In the genomic region with DNA sequence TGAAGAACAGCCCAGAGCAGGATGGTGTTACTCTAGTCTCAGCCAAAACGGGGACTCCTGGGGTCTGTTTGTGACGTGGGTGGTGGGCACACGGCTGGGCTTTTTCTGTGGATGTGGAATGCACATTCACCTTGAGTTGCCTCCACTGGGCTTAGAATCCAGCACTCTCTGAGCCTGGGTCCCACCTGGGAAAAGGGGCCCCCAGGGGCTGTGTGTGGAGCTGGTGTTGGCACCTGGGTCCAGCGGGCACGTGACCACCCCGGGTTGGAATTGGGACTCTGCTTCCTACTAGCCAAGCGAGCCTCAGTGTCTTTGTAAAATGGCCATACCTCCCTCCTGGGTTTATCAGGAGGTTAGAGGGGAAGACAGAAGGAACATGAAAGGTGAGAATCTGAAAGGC, we compare ENCODE assay signal across 33 cellular contexts. TPM values are rescaled to one million over a fixed set of nuclear protein-coding genes. Genes with fewer than 3 reads are reported as not detected.
"Had no signal": no experiment of that assay in that cellular context is flagged by ENCODE, and none has a peak within 500 bp of the region (broad histone marks: within the 10 kb centered on the region; RNA-seq: fewer than 3 reads in every experiment).

No MANE protein-coding gene starts in this region.

- H3K4me1 Mint-ChIP-seq: activated CD4-positive, alpha-beta T cell treated with anti-CD3 and anti-CD28 coated beads for 36 hours; activated CD4-positive, alpha-beta T cell treated with anti-CD3 and anti-CD28 coated beads, Interleukin-2, amount 10 ng/mL, durations not matched to agents 24 days and 14 days; activated naive CD4-positive, alpha-beta T cell treated with anti-CD3 and anti-CD28 coated beads, Interleukin-2, amount 50 U/mL, for 24 hours; activated naive CD8-positive, alpha-beta T cell treated with anti-CD3 and anti-CD28 coated beads for 36 hours; T-helper 17 cell had no signal

- H3K9me3 Mint-ChIP-seq: activated CD4-positive, alpha-beta memory T cell treated with anti-CD3 and anti-CD28 coated beads for 36 hours; activated CD4-positive, alpha-beta T cell treated with anti-CD3 and anti-CD28 coated beads, Interleukin-2, amount 10 ng/mL, durations not matched to agents 24 days and 14 days; activated naive CD4-positive, alpha-beta T cell treated with anti-CD3 and anti-CD28 coated beads for 36 hours; activated naive CD4-positive, alpha-beta T cell treated with anti-CD3 and anti-CD28 coated beads, Interleukin-2, amount 50 U/mL, for 24 hours; activated naive CD8-positive, alpha-beta T cell treated with anti-CD3 and anti-CD28 coated beads for 36 hours; activated naive CD8-positive, alpha-beta T cell treated with anti-CD3 and anti-CD28 coated beads, Interleukin-2, amount 50 U/mL, for 24 hours; activated T-helper 1 cell treated with anti-CD3 and anti-CD28 coated beads, Interleukin-12 subunit alpha, Interleukin-12 subunit beta, Interleukin-2, Interleukin-4 antibody, amounts not matched to agents 30 ng/mL and 10 ng/mL and 1 ng/mL, durations not matched to agents 14 hours and 24 hours and 36 hours; activated T-helper 2 cell treated with anti-CD3 and anti-CD28 coated beads, Interferon-gamma antibody, Interleukin-2, Interleukin-4, amounts not matched to agents 10 μg/mL and 5 μg/mL and 100 μg/mL, durations not matched to agents 14 hours and 24 hours and 36 hours; T-helper 2 cell treated with Interferon-gamma antibody and Interleukin-4, amounts not matched to agents 5 μg/mL and 100 μg/mL, for 36 hours had no signal

- H3K27me3 Mint-ChIP-seq: activated CD4-positive, alpha-beta memory T cell treated with anti-CD3 and anti-CD28 coated beads for 36 hours; activated CD4-positive, alpha-beta T cell treated with anti-CD3 and anti-CD28 coated beads for 36 hours; activated CD4-positive, alpha-beta T cell treated with anti-CD3 and anti-CD28 coated beads, Interleukin-2, amount 10 ng/mL, durations not matched to agents 24 days and 14 days; activated CD8-positive, alpha-beta memory T cell treated with anti-CD3 and anti-CD28 coated beads, Interleukin-2, amount 10 ng/mL, durations not matched to agents 7 days and 5 days; activated naive CD4-positive, alpha-beta T cell treated with anti-CD3 and anti-CD28 coated beads, Interleukin-2, amount 50 U/mL, for 24 hours; activated naive CD8-positive, alpha-beta T cell treated with anti-CD3 and anti-CD28 coated beads, Interleukin-2, amount 50 U/mL, for 24 hours; T-helper 17 cell had no signal

- H3K27me3 ChIP-seq: adrenal gland, body of pancreas had no signal

- H3K27ac Mint-ChIP-seq: activated CD4-positive, alpha-beta memory T cell treated with anti-CD3 and anti-CD28 coated beads for 36 hours; activated CD4-positive, alpha-beta T cell treated with anti-CD3 and anti-CD28 coated beads for 36 hours; activated CD4-positive, alpha-beta T cell treated with anti-CD3 and anti-CD28 coated beads, Interleukin-2, amount 10 ng/mL, durations not matched to agents 24 days and 14 days; activated CD8-positive, alpha-beta memory T cell treated with anti-CD3 and anti-CD28 coated beads, Interleukin-2, amount 10 ng/mL, durations not matched to agents 7 days and 5 days; activated CD8-positive, alpha-beta T cell treated with anti-CD3 and anti-CD28 coated beads, Interleukin-2, amount 10 ng/mL, durations not matched to agents 7 days and 5 days; activated naive CD4-positive, alpha-beta T cell treated with anti-CD3 and anti-CD28 coated beads for 36 hours; activated naive CD4-positive, alpha-beta T cell treated with anti-CD3 and anti-CD28 coated beads, Interleukin-2, amount 50 U/mL, for 24 hours; activated naive CD8-positive, alpha-beta T cell treated with anti-CD3 and anti-CD28 coated beads for 36 hours; activated naive CD8-positive, alpha-beta T cell treated with anti-CD3 and anti-CD28 coated beads, Interleukin-2, amount 50 U/mL, for 24 hours; activated T-helper 1 cell treated with anti-CD3 and anti-CD28 coated beads, Interleukin-12 subunit alpha, Interleukin-12 subunit beta, Interleukin-2, Interleukin-4 antibody, amounts not matched to agents 30 ng/mL and 10 ng/mL and 1 ng/mL, durations not matched to agents 14 hours and 24 hours and 36 hours; activated T-helper 2 cell treated with anti-CD3 and anti-CD28 coated beads, Interferon-gamma antibody, Interleukin-2, Interleukin-4, amounts not matched to agents 10 μg/mL and 5 μg/mL and 100 μg/mL, durations not matched to agents 14 hours and 24 hours and 36 hours; T-helper 2 cell treated with Interferon-gamma antibody and Interleukin-4, amounts not matched to agents 5 μg/mL and 100 μg/mL, for 36 hours had no signal

- H3K4me3 ChIP-seq: adrenal gland, body of pancreas had no signal

- H3K4me3 Mint-ChIP-seq: activated CD4-positive, alpha-beta memory T cell treated with anti-CD3 and anti-CD28 coated beads for 36 hours; activated CD4-positive, alpha-beta T cell treated with anti-CD3 and anti-CD28 coated beads for 36 hours; activated CD4-positive, alpha-beta T cell treated with anti-CD3 and anti-CD28 coated beads, Interleukin-2, amount 10 ng/mL, durations not matched to agents 24 days and 14 days; activated CD8-positive, alpha-beta memory T cell treated with anti-CD3 and anti-CD28 coated beads, Interleukin-2, amount 10 ng/mL, durations not matched to agents 7 days and 5 days; activated CD8-positive, alpha-beta T cell treated with anti-CD3 and anti-CD28 coated beads, Interleukin-2, amount 10 ng/mL, durations not matched to agents 7 days and 5 days; activated naive CD4-positive, alpha-beta T cell treated with anti-CD3 and anti-CD28 coated beads for 36 hours; activated naive CD4-positive, alpha-beta T cell treated with anti-CD3 and anti-CD28 coated beads, Interleukin-2, amount 50 U/mL, for 24 hours; activated naive CD8-positive, alpha-beta T cell treated with anti-CD3 and anti-CD28 coated beads for 36 hours; activated naive CD8-positive, alpha-beta T cell treated with anti-CD3 and anti-CD28 coated beads, Interleukin-2, amount 50 U/mL, for 24 hours; activated T-helper 1 cell treated with anti-CD3 and anti-CD28 coated beads, Interleukin-12 subunit alpha, Interleukin-12 subunit beta, Interleukin-2, Interleukin-4 antibody, amounts not matched to agents 30 ng/mL and 10 ng/mL and 1 ng/mL, durations not matched to agents 14 hours and 24 hours and 36 hours; T-helper 17 cell; T-helper 2 cell treated with Interferon-gamma antibody and Interleukin-4, amounts not matched to agents 5 μg/mL and 100 μg/mL, for 36 hours had no signal

- H3K9me3 ChIP-seq: adrenal gland, body of pancreas had no signal

- H3K27ac ChIP-seq: adrenal gland, body of pancreas, epithelial cell of prostate, WERI-Rb-1 had no signal

- DNase-seq: activated CD4-positive, alpha-beta memory T cell treated with anti-CD3 and anti-CD28 coated beads for 36 hours; activated CD4-positive, alpha-beta T cell treated with anti-CD3 and anti-CD28 coated beads for 36 hours; activated CD4-positive, alpha-beta T cell treated with anti-CD3 and anti-CD28 coated beads, Interleukin-2, amount 10 ng/mL, durations not matched to agents 24 days and 14 days; activated CD4-positive, CD25-positive, alpha-beta regulatory T cell; activated CD4-positive, CD25-positive, alpha-beta regulatory T cell treated with anti-CD3 and anti-CD28 coated beads, Interleukin-2, amount 50 U/mL, for 72 hours; activated CD8-positive, alpha-beta memory T cell treated with anti-CD3 and anti-CD28 coated beads, Interleukin-2, amount 10 ng/mL, durations not matched to agents 7 days and 5 days; activated CD8-positive, alpha-beta memory T cell treated with anti-CD3 and anti-CD28 coated beads, Interleukin-2, amount 50 U/mL, for 4 hours; activated CD8-positive, alpha-beta T cell treated with anti-CD3 and anti-CD28 coated beads, Interleukin-2, amount 10 ng/mL, durations not matched to agents 7 days and 5 days; activated effector memory CD4-positive, alpha-beta T cell treated with anti-CD3 and anti-CD28 coated beads, Interleukin-2, amount 50 U/mL, for 16 hours; activated naive CD4-positive, alpha-beta T cell treated with anti-CD3 and anti-CD28 coated beads for 36 hours; activated naive CD8-positive, alpha-beta T cell treated with anti-CD3 and anti-CD28 coated beads for 36 hours; activated naive CD8-positive, alpha-beta T cell treated with anti-CD3 and anti-CD28 coated beads, Interleukin-2, amount 50 U/mL, for 24 hours; activated T-cell treated with anti-CD3 and anti-CD28 coated beads, Interleukin-2, amount 50 U/mL, for 1 hour; activated T-cell treated with anti-CD3 and anti-CD28 coated beads, Interleukin-2, amount 50 U/mL, for 48 hours; adrenal gland; amygdala; aorta; body of pancreas; caudate nucleus; cortex of kidney; dermis blood vessel endothelial cell; effector CD8-positive, alpha-beta T cell; head of caudate nucleus; T-helper 1 cell; T-helper 17 cell; T1000; WERI-Rb-1 had no signal

- H3K4me1 ChIP-seq: adrenal gland, body of pancreas had no signal

- ATAC-seq: activated CD4-positive, alpha-beta T cell treated with anti-CD3 and anti-CD28 coated beads for 36 hours; activated CD8-positive, alpha-beta memory T cell treated with anti-CD3 and anti-CD28 coated beads, Interleukin-2, amount 10 ng/mL, durations not matched to agents 7 days and 5 days; activated CD8-positive, alpha-beta T cell treated with anti-CD3 and anti-CD28 coated beads, Interleukin-2, amount 10 ng/mL, durations not matched to agents 7 days and 5 days; activated naive CD8-positive, alpha-beta T cell treated with anti-CD3 and anti-CD28 coated beads, Interleukin-2, amount 50 U/mL, for 24 hours; body of pancreas; T-helper 17 cell had no signal

RNA-seq across cellular contexts. Expression of a gene that starts 29.2 kb away (rescaled TPM):
- total RNA-seq: activated CD4-positive, alpha-beta memory T cell treated with anti-CD3 and anti-CD28 coated beads for 36 hours; activated CD4-positive, alpha-beta T cell treated with anti-CD3 and anti-CD28 coated beads for 36 hours; activated CD4-positive, alpha-beta T cell treated with anti-CD3 and anti-CD28 coated beads, Interleukin-2, amount 10 ng/mL, durations not matched to agents 24 days and 14 days; activated CD8-positive, alpha-beta memory T cell treated with anti-CD3 and anti-CD28 coated beads for 36 hours; activated naive CD4-positive, alpha-beta T cell treated with anti-CD3 and anti-CD28 coated beads for 36 hours; activated naive CD8-positive, alpha-beta T cell treated with anti-CD3 and anti-CD28 coated beads for 36 hours; activated T-helper 1 cell treated with anti-CD3 and anti-CD28 coated beads, Interleukin-12 subunit alpha, Interleukin-12 subunit beta, Interleukin-2, Interleukin-4 antibody, amounts not matched to agents 30 ng/mL and 10 ng/mL and 1 ng/mL, durations not matched to agents 14 hours and 24 hours and 36 hours; activated T-helper 2 cell treated with anti-CD3 and anti-CD28 coated beads, Interferon-gamma antibody, Interleukin-2, Interleukin-4, amounts not matched to agents 10 μg/mL and 5 μg/mL and 100 μg/mL, durations not matched to agents 14 hours and 24 hours and 36 hours had no signal
